ENCODE assay signal across 4 cellular contexts in genomic region chr3:27040674-27041073, GRCh38.
"Had no signal": no experiment of that assay in that cellular context is flagged by ENCODE, and none has a peak within 500 bp of the region (broad histone marks: within the 10 kb centered on the region; RNA-seq: fewer than 3 reads in every experiment).

No MANE protein-coding gene starts in this region.

- DNase-seq: H9, HCEC 1CT, IMR-90 had no signal

- ATAC-seq: GM23338 had no signal

- H3K4me3 ChIP-seq: GM23338 had no signal

- H3K4me3 Mint-ChIP-seq: GM23338, H9 had no signal

- H3K4me2 ChIP-seq: GM23338 had no signal

- H2AFZ ChIP-seq: GM23338 had no signal
